In genomic region chr3:79344876-79345871, GRCh38 we compare ENCODE assay signal across 21 cellular contexts.
DNase-seq lines count a peak whose midpoint lies in the region; ATAC-seq, FAIRE-seq and TF ChIP-seq lines count a peak whose summit lies in the region.
"Had no signal": no experiment of that assay in that cellular context is flagged by ENCODE, and none has a peak within 500 bp of the region (broad histone marks: within the 10 kb centered on the region; RNA-seq: fewer than 3 reads in every experiment).

No MANE protein-coding gene starts in this region.

- H3K56ac ChIP-seq in H1 (replicated peaks; ENCODE audit: insufficient read length, low read depth, low read length): no peak overlapping the region

- H4K5ac ChIP-seq in H1 (ENCODE audit: insufficient read length, low read depth, low read length): no peak overlapping the region

- TF ChIP-seq EP300 in H1 (IDR thresholded peaks at IDR 0.05; ENCODE audit: borderline replicate concordance in 1 of 2, low read depth in 2 of 2, low read length in 2 of 2): no peak

- H3K14ac ChIP-seq in H1 (ENCODE audit: insufficient read length): no peak overlapping the region

- H3K4ac ChIP-seq in H1 (replicated peaks; ENCODE audit: insufficient read length, low read depth, low read length): no peak overlapping the region

- H3K4me2 ChIP-seq in H1 (ENCODE audit: insufficient read depth in 1 of 2, low read depth in 2 of 2, low read length in 2 of 2): no peak overlapping the region

- H3K9me3 Mint-ChIP-seq in CD8-positive, alpha-beta T cell: peaks cover 6% of the 10 kb centered on the region
- H3K9me3 Mint-ChIP-seq in activated naive CD8-positive, alpha-beta T cell treated with anti-CD3 and anti-CD28 coated beads for 36 hours: no peaks in the 10 kb centered on the region

- H4K8ac ChIP-seq in H1 (ENCODE audit: extremely low read depth, insufficient read depth, low read length): no peak overlapping the region

- H3K4me3 ChIP-seq in H1 (ENCODE audit: extremely low read depth in 1 of 4, insufficient read depth in 2 of 4, low read depth in 3 of 4, low read length in 4 of 4): no peak overlapping the region
- no peak overlapping the region for H3K4me3 ChIP-seq in mucosa of descending colon
- no peak overlapping the region for H3K4me3 ChIP-seq in CD8-positive, alpha-beta T cell (ENCODE audit: low read depth, low read length)
- no peak overlapping the region for H3K4me3 ChIP-seq in right atrium auricular region
- H3K4me3 ChIP-seq: K562 had no signal

- no peak overlapping the region for H2AK5ac ChIP-seq in H1 (ENCODE audit: low read depth, low read length)

- FAIRE-seq in H1 (lab: Jason Lieb, UNC): no peak
- FAIRE-seq: GM12892, GM18507, HepG2, K562 had no signal

- no peak overlapping the region for H2BK120ac ChIP-seq in H1 (replicated peaks; ENCODE audit: low read depth, low read length)

- H3K27me3 ChIP-seq in H1 (replicated peaks in 1 of 4; ENCODE audit: control insufficient read depth in 3 of 4, extremely low read depth in 1 of 4, insufficient read depth in 3 of 4, low read length in 3 of 4): no peaks in the 10 kb centered on the region
- H3K27me3 ChIP-seq in CD8-positive, alpha-beta T cell (ENCODE audit: insufficient read depth, low read length): no peaks in the 10 kb centered on the region
- no peaks in the 10 kb centered on the region for H3K27me3 ChIP-seq in right atrium auricular region

- H3K4me1 Mint-ChIP-seq in CD8-positive, alpha-beta T cell (ENCODE audit: low read depth): no peaks in the 10 kb centered on the region
- no peaks in the 10 kb centered on the region for H3K4me1 Mint-ChIP-seq in activated naive CD8-positive, alpha-beta T cell treated with anti-CD3 and anti-CD28 coated beads for 36 hours

- H2BK5ac ChIP-seq in H1 (ENCODE audit: low read depth, low read length): no peak overlapping the region

- no peaks in the 10 kb centered on the region for H4K20me1 ChIP-seq in H1 (replicated peaks in 1 of 2; ENCODE audit: control insufficient read depth in 1 of 2, insufficient read depth in 2 of 2, low read length in 2 of 2)

- POLR2A ChIA-PET in H1 (lab: Charles Lee; ENCODE audit: partially characterized antibody): no interaction called here
- POLR2A ChIA-PET in CD8-positive, alpha-beta T cell (lab: Charles Lee): no interaction called here

- H3K79me1 ChIP-seq in H1 (ENCODE audit: low read depth, low read length): no peaks in the 10 kb centered on the region

- no peaks in the 10 kb centered on the region for H3K23me2 ChIP-seq in H1 (ENCODE audit: low read depth, low read length)

- CTCF ChIA-PET in H1 (lab: Charles Lee; ENCODE audit: partially characterized antibody): interaction anchor here (1.6 kb wide), 1 partner anchor 259 kb away, joined by 10 read pairs; no protein-coding TSS in a partner anchor
- CTCF ChIA-PET in CD8-positive, alpha-beta T cell (lab: Charles Lee): no interaction called here

- H3K27me3 Mint-ChIP-seq in CD8-positive, alpha-beta T cell (ENCODE audit: low read depth): no peaks in the 10 kb centered on the region
- no peaks in the 10 kb centered on the region for H3K27me3 Mint-ChIP-seq in activated naive CD8-positive, alpha-beta T cell treated with anti-CD3 and anti-CD28 coated beads for 36 hours
- H3K27me3 Mint-ChIP-seq: CD4-positive, alpha-beta T cell had no signal

- no peaks in the 10 kb centered on the region for H3K79me2 ChIP-seq in H1 (ENCODE audit: control insufficient read depth in 1 of 2, insufficient read depth in 2 of 2, low read length in 2 of 2)

- peak; percentile 40 for DNase-seq in NCI-H226
- no peak for DNase-seq in H1 (ENCODE audit: low read depth in 1 of 2, low spot score in 2 of 2)
- DNase-seq in mucosa of descending colon: no peak
- no peak for DNase-seq in CD8-positive, alpha-beta T cell
- DNase-seq in activated naive CD8-positive, alpha-beta T cell treated with anti-CD3 and anti-CD28 coated beads for 36 hours: no peak
- DNase-seq in right atrium auricular region (ENCODE audit: low spot score): no peak
- DNase-seq: Caco-2; CD4-positive, alpha-beta T cell; DMS 273 treated with DMSO at 0.1 percent for 48 hours; DND-41; H7; NCI-H1105; NCI-H146; NCI-H2029; NCI-H526; Right ventricle myocardium superior had no signal

- no peak overlapping the region for H3K27ac ChIP-seq in H1 (ENCODE audit: low read depth, low read length)
- H3K27ac ChIP-seq in CD8-positive, alpha-beta T cell (ENCODE audit: low read depth, low read length): no peak overlapping the region
- H3K27ac ChIP-seq in right atrium auricular region: no peak overlapping the region

- no peak overlapping the region for H2BK15ac ChIP-seq in H1 (ENCODE audit: low read length)

- H2BK20ac ChIP-seq in H1 (ENCODE audit: low read length): no peak overlapping the region

- H3K36me3 ChIP-seq in H1 (ENCODE audit: control insufficient read depth in 2 of 4, insufficient read depth in 4 of 4, low read length in 3 of 4) (no peaks in the 10 kb centered on the region), mucosa of descending colon (ENCODE audit: low read depth) (no peaks in the 10 kb centered on the region), right atrium auricular region (no peaks in the 10 kb centered on the region)
- H3K36me3 ChIP-seq in CD8-positive, alpha-beta T cell (ENCODE audit: insufficient read depth, low read length): no peaks in the 10 kb centered on the region

- no peak overlapping the region for H3K4me3 Mint-ChIP-seq in CD8-positive, alpha-beta T cell
- no peak overlapping the region for H3K4me3 Mint-ChIP-seq in activated naive CD8-positive, alpha-beta T cell treated with anti-CD3 and anti-CD28 coated beads for 36 hours
- H3K4me3 Mint-ChIP-seq: CD4-positive, alpha-beta T cell had no signal

- no peak for TF ChIP-seq RAD21 in H1 (IDR thresholded peaks at IDR 0.05 in 1 of 2, conservative IDR thresholded peaks at IDR 0.05 in 1 of 2; ENCODE audit: low read depth in 2 of 2, low read length in 2 of 2)

- no peak overlapping the region for H3K9ac ChIP-seq in H1 (replicated peaks in 1 of 4; ENCODE audit: extremely low read depth in 1 of 4, low read depth in 3 of 4, low read length in 3 of 4)

- peak overlapping the region; percentile 61; the same call in 1 of the 2 replicates for H2AFZ ChIP-seq in H1 (ENCODE audit: low read length)

- ATAC-seq in GM18870 (IDR thresholded peaks at IDR 0.05; ENCODE audit: unreplicated experiment): peak; percentile 58
- peak; percentile 68 for ATAC-seq in mucosa of descending colon
- no peak for ATAC-seq in CD8-positive, alpha-beta T cell
- ATAC-seq: HepG2, K562 had no signal

- H3K23ac ChIP-seq in H1 (ENCODE audit: insufficient read length): no peak overlapping the region

- H3K4me1 ChIP-seq in H1 (replicated peaks in 1 of 4; ENCODE audit: control insufficient read depth in 3 of 4, insufficient read depth in 4 of 4, low read length in 3 of 4) (no peaks in the 10 kb centered on the region), mucosa of descending colon (ENCODE audit: low read depth) (peaks cover 4% of the 10 kb centered on the region), right atrium auricular region (no peaks in the 10 kb centered on the region)
- H3K4me1 ChIP-seq in CD8-positive, alpha-beta T cell (ENCODE audit: insufficient read depth, low read length): no peaks in the 10 kb centered on the region
- H3K4me1 ChIP-seq: Caco-2 had no signal

- H3K27ac Mint-ChIP-seq in CD8-positive, alpha-beta T cell: no peak overlapping the region
- no peak overlapping the region for H3K27ac Mint-ChIP-seq in activated naive CD8-positive, alpha-beta T cell treated with anti-CD3 and anti-CD28 coated beads for 36 hours
- H3K27ac Mint-ChIP-seq: CD4-positive, alpha-beta T cell had no signal

- H3K9me3 ChIP-seq in H1 (ENCODE audit: insufficient read depth in 2 of 2, low read depth in 1 of 2, low read length in 1 of 2): no peaks in the 10 kb centered on the region
- H3K9me3 ChIP-seq in mucosa of descending colon: peaks cover 2% of the 10 kb centered on the region
- no peaks in the 10 kb centered on the region for H3K9me3 ChIP-seq in CD8-positive, alpha-beta T cell (ENCODE audit: low read length)
- no peaks in the 10 kb centered on the region for H3K9me3 ChIP-seq in right atrium auricular region
- H3K9me3 ChIP-seq: Caco-2 had no signal

- TF ChIP-seq CTCF in H1 (IDR thresholded peaks at IDR 0.05; ENCODE audit: control extremely low read depth in 1 of 3, insufficient read depth in 1 of 3, low read depth in 1 of 3, low read length in 3 of 3) (no peak), mucosa of descending colon (IDR thresholded peaks at IDR 0.05) (no peak), right atrium auricular region (IDR thresholded peaks at IDR 0.05) (no peak)
- TF ChIP-seq CTCF in CD8-positive, alpha-beta T cell (IDR thresholded peaks at IDR 0.05): no peak

- H3K36me3 Mint-ChIP-seq in CD8-positive, alpha-beta T cell: no peaks in the 10 kb centered on the region
- H3K36me3 Mint-ChIP-seq in activated naive CD8-positive, alpha-beta T cell treated with anti-CD3 and anti-CD28 coated beads for 36 hours: no peaks in the 10 kb centered on the region

- no peak overlapping the region for H2BK12ac ChIP-seq in H1 (ENCODE audit: low read depth, low read length)

- WGBS in H1 (ENCODE audit: extremely low coverage in 1 of 2, insufficient coverage in 1 of 2, insufficient read length in 1 of 2, insufficient replicate concordance in 2 of 2, low coverage in 1 of 2, low lambda C conversion rate in 2 of 2, missing lambda C conversion rate in 1 of 2), 2 experiments: 81% methylated on average over 4 of the region's 4 CpGs; no CpG with 5 or more reads in 1 of the 2 experiments

- no peak overlapping the region for H3K18ac ChIP-seq in H1 (ENCODE audit: extremely low read depth, low read length)

- no peak for TF ChIP-seq POLR2A in H1 (IDR thresholded peaks at IDR 0.05; ENCODE audit: control extremely low read depth in 1 of 2, low read depth in 2 of 2, low read length in 2 of 2)

- H4K91ac ChIP-seq in H1 (replicated peaks; ENCODE audit: insufficient read length, low read length): no peak overlapping the region

- intact Hi-C loops in mucosa of descending colon (cut with DNase I, micrococcal nuclease): no loop called here
- intact Hi-C loops in CD8-positive, alpha-beta T cell (cut with DNase I, micrococcal nuclease): no loop called here

TF ChIP-seq in H1, 55 proteins besides CTCF, POLR2A, EP300 and RAD21:
- TF ChIP-seq CHD2 (IDR thresholded peaks at IDR 0.05; ENCODE audit: low read length): no peak
- TF ChIP-seq BCL11A (IDR thresholded peaks at IDR 0.05; ENCODE audit: low read depth in 2 of 2, low read length in 2 of 2): no peak
- no peak for TF ChIP-seq RBBP5 (IDR thresholded peaks at IDR 0.05; ENCODE audit: borderline replicate concordance, low read depth, low read length)
TF ChIP-seq in H1: peak in this region for 0.
